In genomic region chr6:125974214-125974866, GRCh38 we compare ENCODE assay signal across 8 cellular contexts. TPM values are rescaled to one million over a fixed set of nuclear protein-coding genes. Genes with fewer than 3 reads are reported as not detected.
A peak's percentile ranks its signal among the peaks of the same experiment; 100 is the strongest.
DNase-seq lines count a peak whose midpoint lies in the region; ATAC-seq, FAIRE-seq and TF ChIP-seq lines count a peak whose summit lies in the region.

No MANE protein-coding gene starts in this region.

- TF ChIP-seq EP300 in GM12878 (IDR thresholded peaks at IDR 0.05; ENCODE audit: borderline replicate concordance in 1 of 2, control insufficient read depth in 1 of 2, low read depth in 2 of 2, low read length in 2 of 2), result no peak

- no peaks in the 10 kb centered on the region for H3K79me2 ChIP-seq in GM12878 (ENCODE audit: control insufficient read depth, insufficient read depth, low read length)

- peak; percentile 48 for TF ChIP-seq RAD21 in GM12878 (IDR thresholded peaks at IDR 0.05; ENCODE audit: insufficient read depth, low read depth, low read length)

- H3K9me3 ChIP-seq in GM12878 (replicated peaks; ENCODE audit: control insufficient read depth, insufficient read depth, low read length) (no peaks in the 10 kb centered on the region), kidney (ENCODE audit: control insufficient read depth in 1 of 2, low read length in 2 of 2) (no peaks in the 10 kb centered on the region), uterus (no peaks in the 10 kb centered on the region)

- WGBS in GM12878 (ENCODE audit: insufficient coverage, insufficient replicate concordance, low lambda C conversion rate, missing lambda C conversion rate), result 11% methylated on average over 5 of the region's 5 CpGs

- H4K20me1 ChIP-seq in GM12878 (ENCODE audit: control insufficient read depth, insufficient read depth), result no peaks in the 10 kb centered on the region

- H3K27me3 ChIP-seq in GM12878 (replicated peaks in 1 of 2; ENCODE audit: control insufficient read depth in 2 of 2, insufficient read depth in 2 of 2, low read length in 1 of 2) (no peaks in the 10 kb centered on the region), uterus (no peaks in the 10 kb centered on the region)

- H3K4me3 Mint-ChIP-seq in activated naive CD4-positive, alpha-beta T cell treated with anti-CD3 and anti-CD28 coated beads, Interleukin-2, amount 10 ng/mL, durations not matched to agents 7 days and 5 days, result no peak overlapping the region

- POLR2A ChIA-PET in GM12878 (lab: Charles Lee), result interaction anchor here (0.6 to 1.6 kb wide), 4 partner anchors 11 to 864 kb away, joined by 3 to 9 read pairs (median 3); partner anchors contain the start of gene TRMT11

- H3K27ac ChIP-seq in GM12878 (ENCODE audit: control insufficient read depth, insufficient read depth), result no peak overlapping the region
- H3K27ac ChIP-seq in kidney (ENCODE audit: low read depth in 2 of 2, low read length in 2 of 2), result no peak overlapping the region
- H3K27ac ChIP-seq in uterus, result no peak overlapping the region

- no peak overlapping the region for H3K4me2 ChIP-seq in GM12878 (ENCODE audit: control insufficient read depth, insufficient read depth)

- ATAC-seq in HG02885 (IDR thresholded peaks at IDR 0.05; ENCODE audit: poor library complexity, unreplicated experiment), result peak; percentile 94
- ATAC-seq in GM12878, result peak; percentile 93

- no peak overlapping the region for H3K9ac ChIP-seq in GM12878 (ENCODE audit: control insufficient read depth, insufficient read depth, low read length)
- H3K9ac ChIP-seq in kidney (ENCODE audit: low read length in 2 of 2), result no peak overlapping the region

- SMC1A ChIA-PET in GM12878 (lab: Charles Lee; ENCODE audit: uncharacterized antibody, unreplicated experiment), result interaction anchor here (0.5 to 3.3 kb wide), 37 partner anchors 9 to 670 kb away, joined by 3 to 47 read pairs (median 3); partner anchors contain the start of genes HINT3, NCOA7 and TRMT11

- peaks cover 17% of the 10 kb centered on the region for H3K36me3 Mint-ChIP-seq in activated naive CD4-positive, alpha-beta T cell treated with anti-CD3 and anti-CD28 coated beads, Interleukin-2, amount 10 ng/mL, durations not matched to agents 7 days and 5 days

- in situ Hi-C loops in GM13977 (cut with MboI; ENCODE audit: low pct_unique_long_range_greater_than_20kb, low sequenced_read_pairs, unreplicated experiment) (loop anchor here (10.0 to 25.0 kb wide), 2 partner anchors 190 to 662 kb away; partner anchors contain the start of gene HDDC2), GM12878 (cut with MboI) (loop anchor here (5.0 kb wide), 1 partner anchor 662 kb away; no protein-coding TSS in a partner anchor)

- peaks cover 6% of the 10 kb centered on the region for H3K4me1 Mint-ChIP-seq in activated naive CD4-positive, alpha-beta T cell treated with anti-CD3 and anti-CD28 coated beads, Interleukin-2, amount 10 ng/mL, durations not matched to agents 7 days and 5 days

- H3K27ac Mint-ChIP-seq in activated naive CD4-positive, alpha-beta T cell treated with anti-CD3 and anti-CD28 coated beads, Interleukin-2, amount 10 ng/mL, durations not matched to agents 7 days and 5 days, result no peak overlapping the region

- H3K9me3 Mint-ChIP-seq in activated naive CD4-positive, alpha-beta T cell treated with anti-CD3 and anti-CD28 coated beads, Interleukin-2, amount 10 ng/mL, durations not matched to agents 7 days and 5 days, result no peaks in the 10 kb centered on the region

- TF ChIP-seq POLR2A in GM12878 (IDR thresholded peaks at IDR 0.05; ENCODE audit: low read depth, low read length) (no peak), uterus (IDR thresholded peaks at IDR 0.05) (no peak)

- RAD21 ChIA-PET in GM12878 (lab: Charles Lee; ENCODE audit: unreplicated experiment), result interaction anchor here (0.7 to 4.1 kb wide), 29 partner anchors 9 to 665 kb away, joined by 3 to 55 read pairs (median 4); partner anchors contain the start of genes HINT3, NCOA7 and TRMT11

- intact Hi-C loops in GM12878 (cut with micrococcal nuclease; ENCODE audit: unreplicated experiment), result loop anchor here (1.0 to 2.0 kb wide), 2 partner anchors 193 to 664 kb away; no protein-coding TSS in a partner anchor
- intact Hi-C loops in kidney (cut with DNase I), result no loop called here
- intact Hi-C loops in uterus (cut with DNase I; ENCODE audit: low total_unique reads), result no loop called here

- BruUV-seq in GM12878 (replicated peaks; lab: Mats Ljungman, UMichigan), result no TSS peak

- TF ChIP-seq CTCF in AG09319 (IDR thresholded peaks at IDR 0.05; ENCODE audit: low read depth, low read length) (peak; percentile 49), GM13977 (IDR thresholded peaks at IDR 0.05; ENCODE audit: extremely low read depth, insufficient read depth, missing control alignments) (peak; percentile 52), GM12878 (IDR thresholded peaks at IDR 0.05 in 2 of 3, conservative IDR thresholded peaks at IDR 0.05 in 1 of 3; ENCODE audit: control insufficient read depth in 2 of 3, extremely low read depth in 1 of 3, insufficient read depth in 1 of 3, low read depth in 3 of 3, low read length in 3 of 3) (peak; percentile 21 to 57 (median 49); a peak in 3 of 6 replicates), kidney (IDR thresholded peaks at IDR 0.05; ENCODE audit: borderline replicate concordance, extremely low read depth, insufficient read depth) (peak; percentile 52), uterus (IDR thresholded peaks at IDR 0.05) (peak; percentile 34 to 58 (median 38))

- DNase-seq in AG09319 (ENCODE audit: extremely low read depth, low read depth) (no peak), GM13977 (ENCODE audit: low spot score) (no peak), NCI-H2227 (lab: John Stamatoyannopoulos, UW; ENCODE audit: unreplicated experiment) (peak; percentile 57), GM12878 (ENCODE audit: low read depth, low spot score) (no peak), kidney (no peak), uterus (no peak)
- DNase-seq in activated naive CD4-positive, alpha-beta T cell treated with anti-CD3 and anti-CD28 coated beads, Interleukin-2, amount 10 ng/mL, durations not matched to agents 7 days and 5 days, result no peak

- H3K4me1 ChIP-seq in GM12878 (ENCODE audit: control insufficient read depth, insufficient read depth, low read length) (no peaks in the 10 kb centered on the region), kidney (ENCODE audit: control insufficient read depth in 1 of 2, insufficient read depth in 1 of 2, low read depth in 1 of 2, low read length in 2 of 2) (no peaks in the 10 kb centered on the region), uterus (no peaks in the 10 kb centered on the region)

- FAIRE-seq in GM12878 (lab: Jason Lieb, UNC) (peak; percentile 85), kidney (lab: Jason Lieb, UNC) (peak; percentile 99)

- H3K27me3 Mint-ChIP-seq in activated naive CD4-positive, alpha-beta T cell treated with anti-CD3 and anti-CD28 coated beads, Interleukin-2, amount 10 ng/mL, durations not matched to agents 7 days and 5 days, result no peaks in the 10 kb centered on the region

- no peak overlapping the region for H3K4me3 ChIP-seq in GM12878
- H3K4me3 ChIP-seq in kidney (ENCODE audit: low read length in 2 of 2), result no peak overlapping the region
- no peak overlapping the region for H3K4me3 ChIP-seq in uterus

- no peak overlapping the region; the same call in 1 of the 2 replicates for H2AFZ ChIP-seq in GM12878 (ENCODE audit: control insufficient read depth, low read depth, low read length)

- CTCF ChIA-PET in GM12878 (lab: Yijun Ruan, JAX), result interaction anchor here (0.6 to 8.2 kb wide), 61 partner anchors 11 to 676 kb away, joined by 3 to 183 read pairs (median 5); partner anchors contain the start of genes HDDC2, HINT3, NCOA7 and TRMT11
- CTCF ChIA-PET in activated naive CD4-positive, alpha-beta T cell treated with anti-CD3 and anti-CD28 coated beads, Interleukin-2, amount 10 ng/mL, durations not matched to agents 7 days and 5 days (lab: Charles Lee), result interaction anchor here (0.6 to 4.0 kb wide), 25 partner anchors 10 to 664 kb away, joined by 3 to 33 read pairs (median 4); partner anchors contain the start of genes HINT3, NCOA7 and TRMT11

- H3K36me3 ChIP-seq in GM12878 (ENCODE audit: control insufficient read depth in 2 of 2, insufficient read depth in 2 of 2, low read length in 1 of 2), result peaks cover 0 to 2% of the 10 kb centered on the region in 2 experiments; a peak in 2 of 4 replicates
- peaks cover 0 to 4% of the 10 kb centered on the region in 2 donors for H3K36me3 ChIP-seq in kidney (ENCODE audit: control insufficient read depth in 1 of 2, insufficient read depth in 2 of 2, low read length in 2 of 2)
- no peaks in the 10 kb centered on the region for H3K36me3 ChIP-seq in uterus

RNA-seq across cellular contexts. Expression of gene TRMT11, which starts 12.0 kb away (rescaled TPM):
- total RNA-seq in GM12878 (2013; cell fraction: nucleolus; rRNA removed), result 322 and 332 TPM in 2 replicates
- total RNA-seq in GM12878 (2014; rRNA removed), result 43.4 and 47.8 TPM in 2 replicates
- 44.4 and 47.8 TPM in 2 replicates for total RNA-seq in GM12878 (2014; rRNA removed; fragmentation: Illumina TruSeq; extraction: Trizol)
- 32.6 and 34.0 TPM in 2 replicates for total RNA-seq in GM12878 (2021)
- polyA plus RNA-seq in GM12878 (2011; ENCODE audit: low read depth), result 11.7 TPM
- 81.1 and 110 TPM in 2 replicates for polyA plus RNA-seq in GM12878 (2011; rRNA removed)
- 21.2 and 24.2 TPM in 2 replicates for polyA plus RNA-seq in GM12878 (2011; cell fraction: cytosol; rRNA removed)
- 134 and 171 TPM in 2 replicates for polyA plus RNA-seq in GM12878 (2011; cell fraction: nucleus; rRNA removed)
- polyA plus RNA-seq in GM12878 (2012), result 15.3 and 21.4 TPM in 2 replicates
- polyA plus RNA-seq in GM12878 (2014; fragmentation: Illumina TruSeq; extraction: Trizol), result 41.8 and 56.1 TPM in 2 replicates
- polyA plus RNA-seq in GM12878 (2014; fragmentation: Nextera tagmentation; extraction: Ambion mirVana), result 10 to 100 TPM; 56.8 to 72.4 TPM
- 37.6 and 42.5 TPM in 2 replicates for polyA plus RNA-seq in GM12878 (2014; rRNA removed)
- 10 to 100 TPM; 42.2 to 44.0 TPM for polyA plus RNA-seq in GM12878 (2016; fragmentation: Nextera tagmentation; extraction: Ambion mirVana)
- polyA minus RNA-seq in GM12878 (2011; rRNA and poly(A)+ RNA removed), result 69.6 and 104 TPM in 2 replicates
- 20.6 and 26.9 TPM in 2 replicates for polyA minus RNA-seq in GM12878 (2011; cell fraction: cytosol; rRNA and poly(A)+ RNA removed)
- polyA minus RNA-seq in GM12878 (2011; cell fraction: nucleus; rRNA and poly(A)+ RNA removed), result 141 and 174 TPM in 2 replicates
- total RNA-seq in kidney, result 25.1 TPM
- 10.6 TPM for polyA plus RNA-seq in kidney (ENCODE audit: insufficient read depth, low read depth, low replicate concordance)
- total RNA-seq in uterus, result 10 to 100 TPM; 21.5 to 69.2 (median 47.8) TPM

RNA-seq across cellular contexts. Expression of gene HINT3, which starts 17.8 kb away (rescaled TPM):
- 5.9 and 7.0 TPM in 2 replicates for total RNA-seq in GM12878 (2013; cell fraction: nucleolus; rRNA removed)
- total RNA-seq in GM12878 (2014; rRNA removed), result 7.7 and 9.2 TPM in 2 replicates
- 9.1 and 9.3 TPM in 2 replicates for total RNA-seq in GM12878 (2014; rRNA removed; fragmentation: Illumina TruSeq; extraction: Trizol)
- total RNA-seq in GM12878 (2021), result 6.6 and 7.0 TPM in 2 replicates
- polyA plus RNA-seq in GM12878 (2011; ENCODE audit: low read depth), result 3.3 TPM
- polyA plus RNA-seq in GM12878 (2011; rRNA removed), result 3.6 and 5.0 TPM in 2 replicates
- 2.4 and 3.0 TPM in 2 replicates for polyA plus RNA-seq in GM12878 (2011; cell fraction: cytosol; rRNA removed)
- polyA plus RNA-seq in GM12878 (2011; cell fraction: nucleus; rRNA removed), result 1.2 and 1.6 TPM in 2 replicates
- polyA plus RNA-seq in GM12878 (2012), result 8.8 and 9.1 TPM in 2 replicates
- 7.1 and 9.3 TPM in 2 replicates for polyA plus RNA-seq in GM12878 (2014; fragmentation: Illumina TruSeq; extraction: Trizol)
- polyA plus RNA-seq in GM12878 (2014; fragmentation: Nextera tagmentation; extraction: Ambion mirVana), result 1 to 10 TPM in 1 of 2 experiments, under 1 TPM in 1; 0.72 to 1.4 TPM
- polyA plus RNA-seq in GM12878 (2014; rRNA removed), result 4.1 TPM in 2 replicates
- polyA plus RNA-seq in GM12878 (2016; fragmentation: Nextera tagmentation; extraction: Ambion mirVana), result 1 to 10 TPM; 5.2 to 5.7 TPM
- polyA minus RNA-seq in GM12878 (2011; rRNA and poly(A)+ RNA removed), result 1.2 and 1.8 TPM in 2 replicates
- polyA minus RNA-seq in GM12878 (2011; cell fraction: cytosol; rRNA and poly(A)+ RNA removed), result 1.7 and 1.9 TPM in 2 replicates
- 0.85 and 1.7 TPM in 2 replicates for polyA minus RNA-seq in GM12878 (2011; cell fraction: nucleus; rRNA and poly(A)+ RNA removed)
- 21.4 TPM for total RNA-seq in kidney
- polyA plus RNA-seq in kidney (ENCODE audit: insufficient read depth, low read depth, low replicate concordance), result 18.9 TPM
- total RNA-seq in uterus, result 10 to 100 TPM; 13.1 to 49.3 (median 23.1) TPM
